ENCODE assay signal across 8 cellular contexts in the genomic region with DNA sequence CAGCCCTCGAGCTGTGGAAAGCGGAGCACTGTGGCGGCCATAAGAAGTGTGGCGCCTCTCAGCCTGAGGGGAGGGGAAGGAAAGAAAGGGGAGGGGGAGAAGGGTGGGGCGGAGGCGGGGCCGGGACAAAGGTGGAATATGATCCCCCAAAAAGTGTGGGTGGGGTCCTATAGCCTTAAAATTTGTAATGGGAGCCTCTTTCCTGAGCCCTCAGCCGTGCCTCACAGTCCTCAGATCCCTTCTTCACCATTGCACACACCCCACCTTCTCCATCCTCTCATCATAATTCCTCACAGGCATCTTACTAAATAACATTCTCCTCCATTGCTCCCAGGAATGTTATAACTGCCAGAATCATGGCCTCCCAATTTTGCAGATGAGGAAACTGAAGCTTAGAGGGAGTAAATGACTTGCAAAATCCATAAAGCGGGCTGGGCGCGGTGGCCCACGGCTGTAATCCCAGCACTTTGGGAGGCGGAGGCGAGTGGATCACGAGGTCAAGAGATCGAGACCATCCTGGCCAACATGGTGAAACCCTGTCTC. TPM values are rescaled to one million over a fixed set of nuclear protein-coding genes. Genes with fewer than 3 reads are reported as not detected.
A peak's percentile ranks its signal among the peaks of the same experiment; 100 is the strongest.
DNase-seq lines count a peak whose midpoint lies in the region; ATAC-seq and TF ChIP-seq lines count a peak whose summit lies in the region.

No MANE protein-coding gene starts in this region.

- POLR2A ChIA-PET in naive thymus-derived CD8-positive, alpha-beta T cell (lab: Charles Lee): interaction anchor here (0.8 to 5.7 kb wide), 10 partner anchors 9 to 732 kb away, joined by 3 to 134 read pairs (median 4); a partner anchor contains a TSS

- no peak for TF ChIP-seq RAD21 in Ishikawa (IDR thresholded peaks at IDR 0.05; ENCODE audit: low read depth)

- DNase-seq in naive thymus-derived CD8-positive, alpha-beta T cell: no peak
- DNase-seq in NCI-H1694 treated with DMSO at 0.1 percent for 48 hours (lab: John Stamatoyannopoulos, UW) (no peak), NCI-H69 (lab: John Stamatoyannopoulos, UW) (no peak), SK-N-DZ (ENCODE audit: low spot score) (no peak), NCI-H2107 treated with DMSO at 0.1 percent for 48 hours (lab: John Stamatoyannopoulos, UW; ENCODE audit: unreplicated experiment) (no peak)

- H3K27ac Mint-ChIP-seq in naive thymus-derived CD8-positive, alpha-beta T cell: peak overlapping the region; percentile 89 to 98 (median 94)

- H3K4me1 Mint-ChIP-seq in naive thymus-derived CD8-positive, alpha-beta T cell: peaks cover 12 to 34% (median 32%) of the 10 kb centered on the region in 4 donors

- no peaks in the 10 kb centered on the region for H3K9me3 Mint-ChIP-seq in naive thymus-derived CD8-positive, alpha-beta T cell

- peak overlapping the region; percentile 78 to 96 (median 93) for H3K4me3 Mint-ChIP-seq in naive thymus-derived CD8-positive, alpha-beta T cell

- peaks cover 0 to 2% (median 0%) of the 10 kb centered on the region in 3 donors for H3K36me3 Mint-ChIP-seq in naive thymus-derived CD8-positive, alpha-beta T cell

- peak; percentile 2 for ATAC-seq in GM19372 (IDR thresholded peaks at IDR 0.05; ENCODE audit: low read depth, unreplicated experiment)
- ATAC-seq in naive thymus-derived CD8-positive, alpha-beta T cell: peak; percentile 6 to 18

- H3K27ac ChIP-seq in cingulate gyrus (ENCODE audit: low read depth, low read length): peak overlapping the region; percentile 95

- H3K27me3 Mint-ChIP-seq in naive thymus-derived CD8-positive, alpha-beta T cell: peaks cover 0 to 5% (median 3%) of the 10 kb centered on the region in 5 donors

- no peak for TF ChIP-seq EP300 in Ishikawa (IDR thresholded peaks at IDR 0.05; ENCODE audit: borderline replicate concordance)

TF ChIP-seq in Ishikawa, 13 proteins besides CTCF, POLR2A, EP300 and RAD21:
- no peak for TF ChIP-seq CEBPB (IDR thresholded peaks at IDR 0.05)
- no peak; the same call in 1 of the 2 replicates for TF ChIP-seq TAF1 (IDR thresholded peaks at IDR 0.05; ENCODE audit: low read depth)
- TF ChIP-seq EGR1 (IDR thresholded peaks at IDR 0.05): peak; percentile 87
- no peak for TF ChIP-seq NFIC (IDR thresholded peaks at IDR 0.05)
- no peak for TF ChIP-seq FOXM1 (IDR thresholded peaks at IDR 0.05; ENCODE audit: borderline replicate concordance, low read depth)
- TF ChIP-seq YY1 (IDR thresholded peaks at IDR 0.05; ENCODE audit: low read depth): peak; percentile 99
- TF ChIP-seq, protein P1, sequence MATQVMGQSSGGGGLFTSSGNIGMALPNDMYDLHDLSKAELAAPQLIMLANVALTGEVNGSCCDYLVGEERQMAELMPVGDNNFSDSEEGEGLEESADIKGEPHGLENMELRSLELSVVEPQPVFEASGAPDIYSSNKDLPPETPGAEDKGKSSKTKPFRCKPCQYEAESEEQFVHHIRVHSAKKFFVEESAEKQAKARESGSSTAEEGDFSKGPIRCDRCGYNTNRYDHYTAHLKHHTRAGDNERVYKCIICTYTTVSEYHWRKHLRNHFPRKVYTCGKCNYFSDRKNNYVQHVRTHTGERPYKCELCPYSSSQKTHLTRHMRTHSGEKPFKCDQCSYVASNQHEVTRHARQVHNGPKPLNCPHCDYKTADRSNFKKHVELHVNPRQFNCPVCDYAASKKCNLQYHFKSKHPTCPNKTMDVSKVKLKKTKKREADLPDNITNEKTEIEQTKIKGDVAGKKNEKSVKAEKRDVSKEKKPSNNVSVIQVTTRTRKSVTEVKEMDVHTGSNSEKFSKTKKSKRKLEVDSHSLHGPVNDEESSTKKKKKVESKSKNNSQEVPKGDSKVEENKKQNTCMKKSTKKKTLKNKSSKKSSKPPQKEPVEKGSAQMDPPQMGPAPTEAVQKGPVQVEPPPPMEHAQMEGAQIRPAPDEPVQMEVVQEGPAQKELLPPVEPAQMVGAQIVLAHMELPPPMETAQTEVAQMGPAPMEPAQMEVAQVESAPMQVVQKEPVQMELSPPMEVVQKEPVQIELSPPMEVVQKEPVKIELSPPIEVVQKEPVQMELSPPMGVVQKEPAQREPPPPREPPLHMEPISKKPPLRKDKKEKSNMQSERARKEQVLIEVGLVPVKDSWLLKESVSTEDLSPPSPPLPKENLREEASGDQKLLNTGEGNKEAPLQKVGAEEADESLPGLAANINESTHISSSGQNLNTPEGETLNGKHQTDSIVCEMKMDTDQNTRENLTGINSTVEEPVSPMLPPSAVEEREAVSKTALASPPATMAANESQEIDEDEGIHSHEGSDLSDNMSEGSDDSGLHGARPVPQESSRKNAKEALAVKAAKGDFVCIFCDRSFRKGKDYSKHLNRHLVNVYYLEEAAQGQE (IDR thresholded peaks at IDR 0.05; ENCODE audit: low read depth): no peak
TF ChIP-seq in Ishikawa: peak in this region for 2.

RNA-seq across cellular contexts. Expression of a gene that starts 0.6 kb away (rescaled TPM):
- total RNA-seq in naive thymus-derived CD8-positive, alpha-beta T cell: 10 to 100 TPM; 82.8 to 88.5 TPM
- 10 to 100 TPM; 79.3 to 94.3 (median 92.6) TPM for polyA plus RNA-seq in naive thymus-derived CD8-positive, alpha-beta T cell
- polyA plus RNA-seq in SK-N-DZ (2014; cell fraction: cytosol; rRNA removed): 87.9 and 99.0 TPM in 2 replicates
- 50.0 and 62.3 TPM in 2 replicates for polyA plus RNA-seq in SK-N-DZ (2014; cell fraction: nucleus; rRNA removed)

RNA-seq across cellular contexts. Expression of a gene that starts 26.2 kb away (rescaled TPM):
- total RNA-seq in naive thymus-derived CD8-positive, alpha-beta T cell: 10 to 100 TPM; 26.6 to 28.6 TPM
- 10 to 100 TPM; 73.9 to 85.2 (median 74.6) TPM for polyA plus RNA-seq in naive thymus-derived CD8-positive, alpha-beta T cell
- 101 and 116 TPM in 2 replicates for polyA plus RNA-seq in SK-N-DZ (2014; cell fraction: cytosol; rRNA removed)
- polyA plus RNA-seq in SK-N-DZ (2014; cell fraction: nucleus; rRNA removed): 35.6 and 57.1 TPM in 2 replicates
